In the genomic region with DNA sequence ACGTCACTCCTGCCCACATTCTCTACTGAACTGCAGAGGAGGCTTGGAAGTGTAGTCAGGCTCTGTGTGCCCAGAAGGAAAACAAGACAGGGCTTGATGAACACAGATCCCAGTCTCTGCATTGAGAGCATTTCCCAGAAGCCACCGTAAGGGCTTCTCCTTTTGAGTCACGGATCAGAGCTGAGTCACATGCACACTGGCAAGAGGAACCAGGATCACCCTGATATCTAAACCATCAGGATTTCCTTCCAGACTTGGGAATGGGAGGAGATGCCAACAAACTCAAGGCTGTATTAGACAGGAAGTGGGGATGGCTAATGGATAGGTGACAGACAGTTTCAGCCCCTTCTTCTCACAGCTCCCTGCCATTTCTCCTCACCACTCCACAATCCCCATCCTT, we compare ENCODE assay signal across 11 cellular contexts. TPM values are rescaled to one million over a fixed set of nuclear protein-coding genes. Genes with fewer than 3 reads are reported as not detected.
A peak's percentile ranks its signal among the peaks of the same experiment; 100 is the strongest.
DNase-seq lines count a peak whose midpoint lies in the region; ATAC-seq and TF ChIP-seq lines count a peak whose summit lies in the region.
"Had no signal": no experiment of that assay in that cellular context is flagged by ENCODE, and none has a peak within 500 bp of the region (broad histone marks: within the 10 kb centered on the region; RNA-seq: fewer than 3 reads in every experiment).

No MANE protein-coding gene starts in this region.

- DNase-seq in ACHN = peak; percentile 22
- peak; percentile 33 for DNase-seq in HS-5 (ENCODE audit: low read depth)
- peak in 4 of 7 donors; percentile 24 to 61 (median 40) for DNase-seq in adrenal gland
- DNase-seq in foreskin keratinocyte = peak; percentile 92 to 96
- DNase-seq in esophagus muscularis mucosa (ENCODE audit: extremely low spot score) = no peak
- DNase-seq in NCI-H2171 treated with DMSO at 0.1 percent for 48 hours (lab: John Stamatoyannopoulos, UW) = no peak
- DNase-seq: NCI-H187 had no signal

- no peaks in the 10 kb centered on the region for H3K9me3 ChIP-seq in adrenal gland (replicated peaks in 1 of 3)
- peaks cover 0 to 7% (median 3%) of the 10 kb centered on the region in 4 donors for H3K9me3 ChIP-seq in esophagus muscularis mucosa

- in situ Hi-C loops in ACHN (cut with HindIII; ENCODE audit: low pct_ligation_motif_present, low pct_unique_long_range_greater_than_20kb, low sequenced_read_pairs) = no loop called here

- 36 to 60% (median 47%) methylated on average over 1 to 3 of the region's 3 CpGs for WGBS in adrenal gland, 4 donors
- 79% methylated on average over 3 of the region's 3 CpGs for WGBS in esophagus muscularis mucosa

- no peak for TF ChIP-seq CTCF in adrenal gland (IDR thresholded peaks at IDR 0.05)
- TF ChIP-seq CTCF in foreskin keratinocyte (conservative IDR thresholded peaks at IDR 0.05) = peak; percentile 6
- TF ChIP-seq CTCF in esophagus muscularis mucosa (IDR thresholded peaks at IDR 0.05) = no peak

- H3K27me3 ChIP-seq in adrenal gland (no peaks in the 10 kb centered on the region), foreskin keratinocyte (no peaks in the 10 kb centered on the region), esophagus muscularis mucosa (peaks cover 0 to 38% (median 0%) of the 10 kb centered on the region in 4 donors)

- no peak for TF ChIP-seq EP300 in esophagus muscularis mucosa (IDR thresholded peaks at IDR 0.05)

- TF ChIP-seq POLR2A in adrenal gland (IDR thresholded peaks at IDR 0.05) (no peak), esophagus muscularis mucosa (IDR thresholded peaks at IDR 0.05; ENCODE audit: low read depth) (no peak)

- H3K27ac ChIP-seq in adrenal gland = no peak overlapping the region
- no peak overlapping the region for H3K27ac ChIP-seq in foreskin keratinocyte
- no peak overlapping the region for H3K27ac ChIP-seq in esophagus muscularis mucosa (replicated peaks in 1 of 4)

- H3K4me1 ChIP-seq in adrenal gland (replicated peaks in 1 of 2) = no peaks in the 10 kb centered on the region
- H3K4me1 ChIP-seq in foreskin keratinocyte = peaks cover 6% of the 10 kb centered on the region
- H3K4me1 ChIP-seq in esophagus muscularis mucosa = no peaks in the 10 kb centered on the region

- H3K4me3 ChIP-seq in adrenal gland (no peak overlapping the region), esophagus muscularis mucosa (no peak overlapping the region)

- no peaks in the 10 kb centered on the region for H3K36me3 ChIP-seq in adrenal gland (replicated peaks in 1 of 2)
- no peaks in the 10 kb centered on the region for H3K36me3 ChIP-seq in esophagus muscularis mucosa

- intact Hi-C loops in adrenal gland (cut with DNase I) = no loop called here
- intact Hi-C loops in esophagus muscularis mucosa (cut with DNase I) = no loop called here

- ATAC-seq in foreskin keratinocyte (peak; percentile 96), HG03439 (IDR thresholded peaks at IDR 0.05; ENCODE audit: unreplicated experiment) (no peak), HG02678 (IDR thresholded peaks at IDR 0.05; ENCODE audit: unreplicated experiment) (no peak)

RNA-seq across cellular contexts. Expression of a gene that starts 17.7 kb away (rescaled TPM):
- total RNA-seq in adrenal gland (10 to 100 TPM in 3 of 8 donors, 1 to 10 TPM in 5; 4.1 to 17.0 (median 9.2) TPM), foreskin keratinocyte (11.5 and 13.4 TPM in 2 replicates), esophagus muscularis mucosa (10 to 100 TPM; 24.9 to 47.8 (median 34.8) TPM)
- polyA plus RNA-seq in adrenal gland (10 to 100 TPM in 1 of 3 donors, 1 to 10 TPM in 2; 4.7 to 12.1 (median 9.2) TPM), foreskin keratinocyte (11.7 and 13.0 TPM in 2 replicates)
- total RNA-seq: activated CD8-positive, alpha-beta memory T cell treated with anti-CD3 and anti-CD28 coated beads for 36 hours; T-helper 1 cell treated with Interleukin-12 subunit alpha and Interleukin-12 subunit beta and Interleukin-4 antibody, amounts not matched to agents 30 ng/mL and 1 ng/mL, for 36 hours had no signal

RNA-seq across cellular contexts. Expression of a gene that starts 39.1 kb away (rescaled TPM):
- 10 to 100 TPM in 2 of 8 donors, 1 to 10 TPM in 6; 1.8 to 17.2 (median 3.7) TPM for total RNA-seq in adrenal gland
- 1 to 10 TPM; 1.1 to 2.3 (median 2.0) TPM for polyA plus RNA-seq in adrenal gland
- total RNA-seq in foreskin keratinocyte = 8.7 and 9.0 TPM in 2 replicates
- 9.2 and 9.4 TPM in 2 replicates for polyA plus RNA-seq in foreskin keratinocyte
- total RNA-seq in esophagus muscularis mucosa = 10 to 100 TPM in 2 of 4 donors, 1 to 10 TPM in 1, under 1 TPM in 1; 0.83 to 14.1 (median 7.6) TPM
- total RNA-seq: T-helper 1 cell treated with Interleukin-12 subunit alpha and Interleukin-12 subunit beta and Interleukin-4 antibody, amounts not matched to agents 30 ng/mL and 1 ng/mL, for 36 hours had no signal

Comparison
In these comparisons a context has a peak if more than half of its experiments do, and no peak if none do; other contexts are left out.
1. DNase-seq: peak in ACHN (single experiment), HS-5 (single experiment), adrenal gland (4 of 7) and foreskin keratinocyte (2 of 2); none in esophagus muscularis mucosa (single experiment) and NCI-H2171 treated with DMSO at 0.1 percent for 48 hours (single experiment).